24 cellular contexts compared by ENCODE assay signal in genomic region chr2:220747736-220748135, GRCh38.
DNase-seq lines count a peak whose midpoint lies in the region; ATAC-seq, FAIRE-seq and TF ChIP-seq lines count a peak whose summit lies in the region.
"Had no signal": no experiment of that assay in that cellular context is flagged by ENCODE, and none has a peak within 500 bp of the region (broad histone marks: within the 10 kb centered on the region; RNA-seq: fewer than 3 reads in every experiment).

No MANE protein-coding gene starts in this region.

- intact Hi-C loops in HepG2 (cut with micrococcal nuclease; ENCODE audit: unreplicated experiment), result no loop called here
- intact Hi-C loops in right lobe of liver (cut with DNase I), result no loop called here
- intact Hi-C loops in GM12878 (cut with micrococcal nuclease; ENCODE audit: unreplicated experiment), result no loop called here
- intact Hi-C loops in Right ventricle myocardium inferior (cut with DNase I), result no loop called here

- H3K36me3 ChIP-seq in HepG2 (replicated peaks in 1 of 2; ENCODE audit: control insufficient read depth in 1 of 2, insufficient read depth in 2 of 2, low read length in 2 of 2), result no peaks in the 10 kb centered on the region
- no peaks in the 10 kb centered on the region for H3K36me3 ChIP-seq in right lobe of liver
- no peaks in the 10 kb centered on the region for H3K36me3 ChIP-seq in GM12878 (ENCODE audit: control insufficient read depth in 2 of 2, insufficient read depth in 2 of 2, low read length in 1 of 2)
- no peaks in the 10 kb centered on the region for H3K36me3 ChIP-seq in osteoblast (ENCODE audit: insufficient read depth, low read length)
- H3K36me3 ChIP-seq: BE2C, BLaER1 had no signal

- no peak for TF ChIP-seq CTCF in HepG2 (CRISPR knock-in tag; IDR thresholded peaks at IDR 0.05)
- TF ChIP-seq CTCF in right lobe of liver (IDR thresholded peaks at IDR 0.05), result no peak
- TF ChIP-seq CTCF in GM12878 (IDR thresholded peaks at IDR 0.05 in 2 of 3, conservative IDR thresholded peaks at IDR 0.05 in 1 of 3; ENCODE audit: control insufficient read depth in 2 of 3, extremely low read depth in 1 of 3, insufficient read depth in 1 of 3, low read depth in 3 of 3, low read length in 3 of 3), result no peak
- no peak for TF ChIP-seq CTCF in osteoblast (IDR thresholded peaks at IDR 0.05; ENCODE audit: extremely low read depth, low read depth, low read length)

- H3K79me2 ChIP-seq in HepG2 (ENCODE audit: insufficient read depth, low read length), result no peaks in the 10 kb centered on the region
- H3K79me2 ChIP-seq in GM12878 (ENCODE audit: control insufficient read depth, insufficient read depth, low read length), result no peaks in the 10 kb centered on the region
- H3K79me2 ChIP-seq in osteoblast (ENCODE audit: insufficient read depth, low read length), result no peaks in the 10 kb centered on the region

- no peak overlapping the region for H3K4me2 ChIP-seq in HepG2 (ENCODE audit: low read depth, low read length)
- H3K4me2 ChIP-seq in GM12878 (ENCODE audit: control insufficient read depth, insufficient read depth), result no peak overlapping the region
- no peak overlapping the region for H3K4me2 ChIP-seq in osteoblast (ENCODE audit: insufficient read depth, low read length)
- H3K4me2 ChIP-seq: BLaER1 had no signal

- no peak for TF ChIP-seq RAD21 in HepG2 (CRISPR knock-in tag; IDR thresholded peaks at IDR 0.05)
- TF ChIP-seq RAD21 in GM12878 (IDR thresholded peaks at IDR 0.05; ENCODE audit: insufficient read depth, low read depth, low read length), result no peak

- SMC1A ChIA-PET in GM12878 (lab: Charles Lee; ENCODE audit: uncharacterized antibody, unreplicated experiment), result interaction anchor here (0.6 kb wide), 2 partner anchors 30 to 577 kb away, joined by 3 to 4 read pairs; no protein-coding TSS in a partner anchor

- RAD21 ChIA-PET in GM12878 (lab: Charles Lee; ENCODE audit: unreplicated experiment), result no interaction called here

- H3K27ac ChIP-seq in HepG2 (ENCODE audit: extremely low read length, insufficient read depth, low read length), result no peak overlapping the region
- no peak overlapping the region for H3K27ac ChIP-seq in right lobe of liver
- no peak overlapping the region for H3K27ac ChIP-seq in GM12878 (ENCODE audit: control insufficient read depth, insufficient read depth)
- H3K27ac ChIP-seq in osteoblast (ENCODE audit: low read depth, low read length), result no peak overlapping the region
- H3K27ac ChIP-seq: 22Rv1, BLaER1 had no signal

- no peak for ATAC-seq in HepG2
- ATAC-seq in right lobe of liver, result no peak
- ATAC-seq in GM12878, result no peak
- no peak for ATAC-seq in Right ventricle myocardium inferior

- POLR2A ChIA-PET in HepG2 (lab: Yijun Ruan, JAX) (no interaction called here), GM12878 (lab: Charles Lee) (no interaction called here)

- whole genome bisulfite sequencing in HepG2 (ENCODE audit: low lambda C conversion rate), result 4% methylated on average over 1 of the region's 1 CpG
- 41% methylated on average over 1 of the region's 1 CpG for WGBS in right lobe of liver (ENCODE audit: insufficient coverage, low coverage, low lambda C conversion rate, missing lambda C conversion rate)
- WGBS in GM12878 (ENCODE audit: insufficient coverage, insufficient replicate concordance, low lambda C conversion rate, missing lambda C conversion rate), result 0% methylated on average over 1 of the region's 1 CpG

- no peak for TF ChIP-seq EP300 in HepG2 (IDR thresholded peaks at IDR 0.05; ENCODE audit: low read depth in 2 of 2, low read length in 2 of 2)
- TF ChIP-seq EP300 in HepG2 (CRISPR knock-in tag; IDR thresholded peaks at IDR 0.05; ENCODE audit: borderline replicate concordance), result no peak
- no peak for TF ChIP-seq EP300 in GM12878 (IDR thresholded peaks at IDR 0.05; ENCODE audit: borderline replicate concordance in 1 of 2, control insufficient read depth in 1 of 2, low read depth in 2 of 2, low read length in 2 of 2)

- FAIRE-seq in HepG2 (lab: Jason Lieb, UNC), result no peak
- FAIRE-seq in GM12878 (lab: Jason Lieb, UNC), result peak; percentile 64
- FAIRE-seq: GM12891, GM19239 had no signal

- H3K9ac ChIP-seq in HepG2 (ENCODE audit: insufficient read depth, low read depth, low read length) (no peak overlapping the region), GM12878 (ENCODE audit: control insufficient read depth, insufficient read depth, low read length) (no peak overlapping the region)
- H3K9ac ChIP-seq: BLaER1 had no signal

- TF ChIP-seq POLR2A in HepG2 (IDR thresholded peaks at IDR 0.05; ENCODE audit: insufficient read depth in 1 of 2, low read depth in 2 of 2, low read length in 2 of 2), result no peak
- no peak for TF ChIP-seq POLR2A in right lobe of liver (IDR thresholded peaks at IDR 0.05)
- no peak for TF ChIP-seq POLR2A in GM12878 (IDR thresholded peaks at IDR 0.05; ENCODE audit: low read depth, low read length)

- BruUV-seq in HepG2 (replicated peaks; lab: Mats Ljungman, UMichigan) (no TSS peak), GM12878 (replicated peaks; lab: Mats Ljungman, UMichigan) (no TSS peak)

- CTCF ChIA-PET in HepG2 (lab: Yijun Ruan, JAX; ENCODE audit: low intra/inter-chr PET ratio, low total read pairs), result no interaction called here
- CTCF ChIA-PET in GM12878 (lab: Yijun Ruan, JAX), result no interaction called here

- H3K4me1 ChIP-seq in HepG2 (ENCODE audit: insufficient read depth, low read length) (no peaks in the 10 kb centered on the region), right lobe of liver (no peaks in the 10 kb centered on the region), GM12878 (ENCODE audit: control insufficient read depth, insufficient read depth, low read length) (no peaks in the 10 kb centered on the region), osteoblast (ENCODE audit: insufficient read depth, low read length) (no peaks in the 10 kb centered on the region)
- H3K4me1 ChIP-seq: BE2C, BLaER1 had no signal

- H3K9me3 ChIP-seq in HepG2 (ENCODE audit: low read length) (peaks cover 51% of the 10 kb centered on the region), right lobe of liver (no peaks in the 10 kb centered on the region), GM12878 (replicated peaks; ENCODE audit: control insufficient read depth, insufficient read depth, low read length) (no peaks in the 10 kb centered on the region), osteoblast (ENCODE audit: low read depth, low read length) (no peaks in the 10 kb centered on the region)
- H3K9me3 ChIP-seq: BE2C, BLaER1 had no signal

- H3K27me3 ChIP-seq in HepG2 (ENCODE audit: control insufficient read depth in 1 of 2, insufficient read depth in 2 of 2, low read length in 2 of 2) (no peaks in the 10 kb centered on the region), right lobe of liver (no peaks in the 10 kb centered on the region), GM12878 (replicated peaks in 1 of 2; ENCODE audit: control insufficient read depth in 2 of 2, insufficient read depth in 2 of 2, low read length in 1 of 2) (no peaks in the 10 kb centered on the region), osteoblast (ENCODE audit: insufficient read depth, low read length) (no peaks in the 10 kb centered on the region)
- H3K27me3 ChIP-seq: BE2C, BLaER1 had no signal

- H4K20me1 ChIP-seq in HepG2 (ENCODE audit: insufficient read depth, low read length), result no peaks in the 10 kb centered on the region
- H4K20me1 ChIP-seq in GM12878 (ENCODE audit: control insufficient read depth, insufficient read depth), result no peaks in the 10 kb centered on the region
- H4K20me1 ChIP-seq in osteoblast (ENCODE audit: insufficient read depth, low read length), result no peaks in the 10 kb centered on the region
- H4K20me1 ChIP-seq: BLaER1 had no signal

- no peak for DNase-seq in HepG2 (ENCODE audit: low spot score)
- DNase-seq in right lobe of liver, result no peak
- no peak for DNase-seq in GM12878 (ENCODE audit: low read depth, low spot score)
- peak; percentile 10 for DNase-seq in osteoblast (ENCODE audit: insufficient read length, low spot score, missing footprints)
- DNase-seq in Right ventricle myocardium inferior (ENCODE audit: missing footprints), result no peak
- no peak for DNase-seq in amygdala (lab: John Stamatoyannopoulos, UW)
- DNase-seq: ACHN; BE2C; C1 segment of cervical spinal cord; CD4-positive, alpha-beta memory T cell; CD4-positive, CD25-positive, alpha-beta regulatory T cell; CD8-positive, alpha-beta memory T cell; COR-L47; DMS 273 treated with DMSO at 0.1 percent for 48 hours; DMS153; DMS53; DMS79; DND-41; EL; GDM1 had no signal

- H3K4me3 ChIP-seq in HepG2 (replicated peaks in 1 of 3; ENCODE audit: insufficient read depth in 1 of 3, low read depth in 2 of 3, low read length in 3 of 3) (no peak overlapping the region), right lobe of liver (no peak overlapping the region), GM12878 (no peak overlapping the region), osteoblast (ENCODE audit: insufficient read depth, low read length) (no peak overlapping the region)
- H3K4me3 ChIP-seq: BLaER1 had no signal

- H2AFZ ChIP-seq in HepG2 (ENCODE audit: low read length) (no peak overlapping the region), GM12878 (ENCODE audit: control insufficient read depth, low read depth, low read length) (no peak overlapping the region), osteoblast (ENCODE audit: low read length) (no peak overlapping the region)

- in situ Hi-C loops in HepG2 (cut with HindIII; ENCODE audit: extremely low pct_ligation_motif_present, low pct_unique_long_range_greater_than_20kb), result no loop called here
- in situ Hi-C loops in GM12878 (cut with MboI), result no loop called here

TF ChIP-seq in HepG2, 621 proteins besides CTCF, POLR2A, EP300 and RAD21 (continues in another document):
- no peak for TF ChIP-seq YEATS4 (CRISPR knock-in tag; IDR thresholded peaks at IDR 0.05; ENCODE audit: borderline replicate concordance)
- no peak for TF ChIP-seq MIER2 (CRISPR knock-in tag; IDR thresholded peaks at IDR 0.05)
- peak; percentile 36; the same call in 1 of the 2 replicates for TF ChIP-seq CREB1 (IDR thresholded peaks at IDR 0.05)
- TF ChIP-seq CREB1 (CRISPR knock-in tag; IDR thresholded peaks at IDR 0.05), result no peak
- no peak for TF ChIP-seq MZF1 (CRISPR knock-in tag; IDR thresholded peaks at IDR 0.05; ENCODE audit: borderline replicate concordance)
- no peak for TF ChIP-seq ZNF75D (CRISPR knock-in tag; IDR thresholded peaks at IDR 0.05; ENCODE audit: borderline replicate concordance)
- peak; percentile 91 to 97 for TF ChIP-seq MAFK (conservative IDR thresholded peaks at IDR 0.05 in 1 of 2, IDR thresholded peaks at IDR 0.05 in 1 of 2; ENCODE audit: low read length in 2 of 2)
- no peak for TF ChIP-seq KAT8 (CRISPR knock-in tag; IDR thresholded peaks at IDR 0.05)

TF ChIP-seq in GM12878, 131 proteins besides CTCF, POLR2A, EP300 and RAD21 (continues in another document):
- TF ChIP-seq SP1 (IDR thresholded peaks at IDR 0.05; ENCODE audit: low read depth, low read length), result no peak
